In genomic region chr19:13861714-13862531, GRCh38 we compare ENCODE assay signal across 8 cellular contexts. TPM values are rescaled to one million over a fixed set of nuclear protein-coding genes. Genes with fewer than 3 reads are reported as not detected.
A peak's percentile ranks its signal among the peaks of the same experiment; 100 is the strongest.
DNase-seq lines count a peak whose midpoint lies in the region; ATAC-seq and TF ChIP-seq lines count a peak whose summit lies in the region.

No MANE protein-coding gene starts in this region.

- TF ChIP-seq CTCF in AG04449 (IDR thresholded peaks at IDR 0.05; ENCODE audit: insufficient read depth, low read length, missing control alignments) (peak; percentile 97), coronary artery (IDR thresholded peaks at IDR 0.05) (peak; percentile 99), left lung (IDR thresholded peaks at IDR 0.05) (peak; percentile 97 to 98)

- intact Hi-C loops in left lung (cut with DNase I): loop anchor here (5.0 to 10.0 kb wide), 3 partner anchors 80 to 267 kb away; partner anchors contain the start of gene C19orf53 (in 1 of the 2)

- peak; percentile 62 for ATAC-seq in GM18861 (IDR thresholded peaks at IDR 0.05; ENCODE audit: unreplicated experiment)
- peak; percentile 75 for ATAC-seq in HG03108 (IDR thresholded peaks at IDR 0.05; ENCODE audit: unreplicated experiment)
- ATAC-seq in left lung: peak; percentile 94

- peak overlapping the region; percentile 55 for H3K4me3 ChIP-seq in AG04449 (ENCODE audit: low read depth, low read length)
- H3K4me3 ChIP-seq in coronary artery: peak overlapping the region; percentile 66
- H3K4me3 ChIP-seq in left lung: peak overlapping the region; percentile 16 to 46

- H3K27ac ChIP-seq in coronary artery: peak overlapping the region; percentile 84 to 91
- peak overlapping the region; percentile 88 to 95 for H3K27ac ChIP-seq in left lung

- CTCF ChIA-PET in AG04449 (lab: Yijun Ruan, JAX): interaction anchor here (0.6 to 6.1 kb wide), 30 partner anchors 9 to 897 kb away, joined by 3 to 138 read pairs (median 5); partner anchors contain the start of genes C19orf53, MRI1 and ZSWIM4

- POLR2A ChIA-PET in AG04449 (lab: Yijun Ruan, JAX): interaction anchor here (0.6 to 9.0 kb wide), 12 partner anchors 9 to 98 kb away, joined by 3 to 149 read pairs (median 6); partner anchors contain the start of genes C19orf53, MRI1 and ZSWIM4

- no peaks in the 10 kb centered on the region for H3K9me3 ChIP-seq in left lung

- H3K27me3 ChIP-seq in left lung: peaks cover 0 to 32% of the 10 kb centered on the region in 2 donors

- H3K4me1 ChIP-seq in left lung: peaks cover 15 to 57% of the 10 kb centered on the region in 2 donors

- no peaks in the 10 kb centered on the region for H3K36me3 ChIP-seq in left lung

- DNase-seq in AG04449 (ENCODE audit: low read depth, low spot score): peak; percentile 77
- DNase-seq in NCI-H345 treated with DMSO at 0.1 percent for 48 hours (lab: John Stamatoyannopoulos, UW; ENCODE audit: unreplicated experiment): peak; percentile 23
- peak; percentile 86 to 91 for DNase-seq in activated CD4-positive, alpha-beta T cell treated with anti-CD3 and anti-CD28 coated beads for 4 hours
- DNase-seq in coronary artery (ENCODE audit: low spot score): peak; percentile 95
- DNase-seq in left lung: peak; percentile 95 to 98
- peak; percentile 86 for DNase-seq in stimulated activated CD4-positive, alpha-beta T cell treated with anti-CD3 and anti-CD28 coated beads, Interleukin-2, amount 100 ng/mL, for 4 hours (ENCODE audit: low read depth)

RNA-seq across cellular contexts. Expression of gene NANOS3, which starts 15.0 kb away (rescaled TPM):
- total RNA-seq in left lung: 1 to 10 TPM in 1 of 2 donors, under 1 TPM in 1; 0.89 to 1.8 TPM

RNA-seq across cellular contexts. Expression of gene BRME1, which starts 44.0 kb away (rescaled TPM):
- 1 to 10 TPM; 3.7 to 4.2 TPM for total RNA-seq in left lung

RNA-seq across cellular contexts. Expression of gene CC2D1A, which starts 44.1 kb away (rescaled TPM):
- 10 to 100 TPM; 30.8 to 33.7 TPM for total RNA-seq in left lung

Comparison
In these comparisons a context has a peak if more than half of its experiments do, and no peak if none do; other contexts are left out.
1. Peak in every context shown above with its lines: DNase-seq, ATAC-seq, H3K4me3 ChIP-seq and H3K27ac ChIP-seq.
2. DNase-seq: peak in every context shown above with its lines; median percentile 96 in left lung; 95 in coronary artery; 88 in activated CD4-positive, alpha-beta T cell treated with anti-CD3 and anti-CD28 coated beads for 4 hours; 86 in stimulated activated CD4-positive, alpha-beta T cell treated with anti-CD3 and anti-CD28 coated beads, Interleukin-2, amount 100 ng/mL, for 4 hours; 77 in AG04449; 23 in NCI-H345 treated with DMSO at 0.1 percent for 48 hours.